In the genomic region with DNA sequence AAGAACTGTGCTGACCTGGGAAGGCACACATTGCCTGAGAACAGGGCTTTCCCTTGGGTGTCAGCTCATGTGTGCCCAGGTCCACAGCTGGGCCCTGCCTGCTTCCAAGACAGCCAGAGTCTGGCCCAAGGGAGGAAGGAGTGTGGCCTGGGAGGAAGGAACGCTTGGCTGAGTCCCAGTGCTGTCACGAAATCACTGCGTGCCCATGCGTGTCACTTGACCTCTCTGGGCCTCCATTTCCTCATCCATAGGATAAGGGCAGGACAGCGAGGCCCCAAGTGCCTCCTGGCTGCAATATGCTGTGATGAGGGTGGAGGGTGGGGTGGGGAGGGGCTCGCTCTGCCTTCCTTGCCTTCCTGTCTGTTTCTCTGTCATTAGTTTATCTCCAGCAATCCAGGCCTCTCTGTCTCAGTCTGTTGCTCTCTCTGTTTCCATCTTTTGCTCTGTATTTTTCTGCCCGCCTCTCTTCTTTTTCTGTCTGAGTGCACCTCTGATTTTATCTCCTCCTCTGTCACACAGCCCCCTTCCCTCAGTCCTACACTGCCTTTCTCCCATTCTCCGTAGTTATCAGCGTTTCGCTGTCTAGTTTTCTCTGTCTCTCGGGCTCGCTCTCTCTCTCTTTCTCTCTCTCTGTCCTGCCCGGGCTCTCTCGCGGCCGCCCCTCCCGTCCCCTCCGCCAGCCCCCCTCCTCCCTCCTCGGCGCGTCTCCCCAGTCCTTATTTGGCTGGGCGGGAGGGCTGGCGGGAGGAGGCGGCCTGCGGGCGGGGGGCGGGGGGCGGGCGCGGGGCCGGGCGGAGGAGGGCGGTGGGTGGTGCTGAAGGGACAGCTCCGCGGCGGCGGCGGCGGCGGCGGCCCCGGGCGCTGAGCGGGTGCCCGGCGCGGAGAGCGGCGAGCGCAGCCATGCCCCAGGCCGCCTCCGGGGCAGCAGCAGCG, we compare ENCODE assay signal across 8 cellular contexts.
DNase-seq lines count a peak whose midpoint lies in the region.

Gene KCNK3, plus strand, starts transcription at position 842 of the 933 bp plus-strand sequence. CDS start 154 bp downstream, outside the sequence.

- H3K4me3 ChIP-seq in skeletal muscle cell (ENCODE audit: low read depth, low read length), result peak within 1 kb of the TSS; percentile 35

- DNase-seq in NCI-H2081 (lab: John Stamatoyannopoulos, UW) (peak; percentile 64 to 72), NCI-H2081 treated with DMSO at 0.1 percent for 48 hours (lab: John Stamatoyannopoulos, UW) (no peak), SHP77 treated with DMSO at 0.1 percent for 48 hours (lab: John Stamatoyannopoulos, UW) (peak; percentile 41), anterior cingulate cortex (lab: John Stamatoyannopoulos, UW) (peak in 36 of 58 donors; percentile 11 to 58 (median 30)), hypothalamus (lab: John Stamatoyannopoulos, UW) (peak in 33 of 51 donors; percentile 7 to 64 (median 35)), skeletal muscle cell (ENCODE audit: low read depth) (no peak), HCEC 1CT (no peak), RKO (ENCODE audit: low spot score) (no peak)

Comparison
In these comparisons a context has a peak if more than half of its experiments do, and no peak if none do; other contexts are left out.
1. DNase-seq: peak in NCI-H2081 (2 of 2), SHP77 treated with DMSO at 0.1 percent for 48 hours (single experiment), anterior cingulate cortex (36 of 58) and hypothalamus (33 of 51); none in NCI-H2081 treated with DMSO at 0.1 percent for 48 hours (single experiment), skeletal muscle cell (single experiment), HCEC 1CT (single experiment) and RKO (single experiment).